Comparison of ENCODE assay signal across 20 cellular contexts in genomic region chr4:188879598-188879997, GRCh38.
"Had no signal": no experiment of that assay in that cellular context is flagged by ENCODE, and none has a peak within 500 bp of the region (broad histone marks: within the 10 kb centered on the region; RNA-seq: fewer than 3 reads in every experiment).

No MANE protein-coding gene starts in this region.

- ATAC-seq: foreskin keratinocyte, left cardiac atrium, left ventricle myocardium superior, pancreas, right cardiac atrium had no signal

- H3K27me3 ChIP-seq: foreskin keratinocyte, hepatocyte, pancreas had no signal

- H3K4me3 Mint-ChIP-seq: dendritic cell treated with granulocyte-macrophage colony-stimulating factor and Interleukin-4, amounts not matched to agents 40 ng/mL and 50 ng/mL, for 4 days; naive B cell; nephron had no signal

- H3K27ac Mint-ChIP-seq: dendritic cell treated with granulocyte-macrophage colony-stimulating factor and Interleukin-4, amounts not matched to agents 40 ng/mL and 50 ng/mL, for 4 days; naive B cell; nephron; progenitor cell of endocrine pancreas had no signal

- DNase-seq: erythroblast; foreskin keratinocyte; kidney; left cardiac atrium; left ventricle myocardium superior; mesenchymal stem cell; midbrain; naive B cell; occipital lobe; pancreas; right cardiac atrium; small intestine; stimulated activated CD4-positive, alpha-beta T cell treated with anti-CD3 and anti-CD28 coated beads, Interleukin-12 subunit alpha, Interleukin-12 subunit beta, amount 100 ng/mL, for 4 hours; stimulated activated naive CD4-positive, alpha-beta T cell treated with Interleukin-2 at 50 U/mL for 16 hours; trophoblast cell had no signal

- H3K9me3 ChIP-seq: pancreas had no signal

- H3K27ac ChIP-seq: foreskin keratinocyte, hepatocyte, pancreas had no signal

- H3K9me3 Mint-ChIP-seq: nephron had no signal

- H3K36me3 ChIP-seq: pancreas had no signal

- H3K4me1 ChIP-seq: foreskin keratinocyte, pancreas had no signal

- H3K27me3 Mint-ChIP-seq: dendritic cell treated with granulocyte-macrophage colony-stimulating factor and Interleukin-4, amounts not matched to agents 40 ng/mL and 50 ng/mL, for 4 days; naive B cell had no signal

- H3K36me3 Mint-ChIP-seq: naive B cell had no signal

- H3K4me3 ChIP-seq: hepatocyte, lung, pancreas had no signal
